23 cellular contexts compared by ENCODE assay signal in genomic region chr2:28471701-28472236, GRCh38.
"Had no signal": no experiment of that assay in that cellular context is flagged by ENCODE, and none has a peak within 500 bp of the region (broad histone marks: within the 10 kb centered on the region; RNA-seq: fewer than 3 reads in every experiment).

No MANE protein-coding gene starts in this region.

- H3K27ac ChIP-seq: body of pancreas, colonic mucosa, gastrocnemius medialis, left ventricle myocardium inferior, SJSA1, suprapubic skin, tibial artery, WERI-Rb-1 had no signal

- ATAC-seq: activated CD4-positive, CD25-positive, alpha-beta regulatory T cell treated with anti-CD3 and anti-CD28 coated beads, Interleukin-2, amount 50 U/mL, for 24 hours; body of pancreas; gastrocnemius medialis had no signal

- H3K4me3 Mint-ChIP-seq: activated naive CD4-positive, alpha-beta T cell treated with anti-CD3 and anti-CD28 coated beads, Interleukin-2, amount 50 U/mL, for 24 hours; natural killer cell treated with Interleukin-12 subunit alpha and Interleukin-12 subunit beta and Interleukin-15 and Interleukin-18, amount 100 ng/mL, for 72 hours had no signal

- H3K36me3 ChIP-seq: colonic mucosa, gastrocnemius medialis, left ventricle myocardium inferior, SJSA1, suprapubic skin, tibial artery, WERI-Rb-1 had no signal

- H3K9me3 Mint-ChIP-seq: activated naive CD4-positive, alpha-beta T cell treated with anti-CD3 and anti-CD28 coated beads, Interleukin-2, amount 50 U/mL, for 24 hours; natural killer cell treated with Interleukin-12 subunit alpha and Interleukin-12 subunit beta and Interleukin-15 and Interleukin-18, amount 100 ng/mL, for 72 hours had no signal

- DNase-seq: activated CD4-positive, alpha-beta T cell treated with anti-CD3 and anti-CD28 coated beads for 48 hours; activated CD8-positive, alpha-beta memory T cell treated with anti-CD3 and anti-CD28 coated beads for 24 hours; aorta; body of pancreas; colonic mucosa; effector CD8-positive, alpha-beta T cell; gastrocnemius medialis; glutamatergic neuron; islet precursor cell; left ventricle myocardium inferior; right cardiac atrium; stimulated activated CD4-positive, alpha-beta T cell treated with anti-CD3 and anti-CD28 coated beads, Interleukin-12 subunit alpha, Interleukin-12 subunit beta, amount 100 ng/mL, for 4 hours; stimulated activated CD4-positive, alpha-beta T cell treated with anti-CD3 and anti-CD28 coated beads, Interleukin-4, amount 100 ng/mL, for 1 hour; T1000; tibial artery; WERI-Rb-1 had no signal

- H3K27me3 ChIP-seq: body of pancreas, colonic mucosa, gastrocnemius medialis, SJSA1, suprapubic skin, tibial artery had no signal

- H3K4me1 ChIP-seq: body of pancreas, gastrocnemius medialis, left ventricle myocardium inferior, SJSA1 had no signal

- H3K27me3 Mint-ChIP-seq: activated naive CD4-positive, alpha-beta T cell treated with anti-CD3 and anti-CD28 coated beads, Interleukin-2, amount 50 U/mL, for 24 hours had no signal

- H3K36me3 Mint-ChIP-seq: activated naive CD4-positive, alpha-beta T cell treated with anti-CD3 and anti-CD28 coated beads, Interleukin-2, amount 50 U/mL, for 24 hours; natural killer cell treated with Interleukin-12 subunit alpha and Interleukin-12 subunit beta and Interleukin-15 and Interleukin-18, amount 100 ng/mL, for 72 hours had no signal

- H3K9me3 ChIP-seq: body of pancreas, colonic mucosa, gastrocnemius medialis, left ventricle myocardium inferior, mucosa of descending colon, SJSA1, suprapubic skin, tibial artery had no signal

- H3K4me3 ChIP-seq: body of pancreas, colonic mucosa, gastrocnemius medialis, left ventricle myocardium inferior, lung, mucosa of descending colon, SJSA1, suprapubic skin, tibial artery had no signal
